ENCODE assay signal across 31 cellular contexts in the genomic region with DNA sequence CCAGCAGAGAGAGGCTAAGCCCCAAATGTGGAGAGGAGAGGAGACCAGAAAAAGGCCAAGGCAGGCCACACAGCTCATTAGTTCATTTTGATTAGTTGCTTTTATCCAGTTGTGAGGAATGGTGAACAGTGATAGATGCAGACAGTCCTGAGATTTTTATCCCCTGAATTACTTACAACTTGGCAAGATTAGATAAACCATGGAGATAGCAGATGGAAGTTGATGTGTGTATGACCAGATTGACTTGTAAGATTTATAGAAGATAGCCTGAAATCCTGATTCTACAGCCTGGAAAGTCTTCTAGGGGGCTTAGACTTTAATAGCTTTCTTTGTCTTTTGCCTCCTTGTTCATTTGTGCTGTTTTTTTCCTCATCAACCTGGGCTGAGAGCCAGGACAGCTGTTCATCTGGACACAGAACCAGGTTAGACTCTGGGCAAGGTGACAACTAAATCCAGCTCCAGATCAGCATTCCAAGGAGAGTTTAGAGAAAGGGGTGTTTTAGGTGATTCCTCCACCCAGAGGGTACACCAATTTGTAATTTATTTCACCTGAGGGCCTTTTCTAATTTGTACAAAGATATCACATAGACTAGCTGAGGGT.
DNase-seq lines count a peak whose midpoint lies in the region; ATAC-seq and TF ChIP-seq lines count a peak whose summit lies in the region.
"Had no signal": no experiment of that assay in that cellular context is flagged by ENCODE, and none has a peak within 500 bp of the region (broad histone marks: within the 10 kb centered on the region; RNA-seq: fewer than 3 reads in every experiment).

No MANE protein-coding gene starts in this region.

- ATAC-seq in Right ventricle myocardium inferior: peak; percentile 38
- peak; percentile 67 for ATAC-seq in left ventricle myocardium superior
- ATAC-seq in HG03442 (IDR thresholded peaks at IDR 0.05; ENCODE audit: unreplicated experiment): no peak
- ATAC-seq: activated CD8-positive, alpha-beta memory T cell treated with anti-CD3 and anti-CD28 coated beads, Interleukin-2, amount 10 ng/mL, durations not matched to agents 7 days and 5 days; activated T-cell treated with anti-CD3 and anti-CD28 coated beads, Interleukin-2, amount 50 U/mL, for 4 hours; CD8-positive, alpha-beta T cell; effector memory CD8-positive, alpha-beta T cell; HCT116; psoas muscle; stimulated activated effector memory CD8-positive, alpha-beta T cell treated with anti-CD3 and anti-CD28 coated beads, Interleukin-12 subunit alpha, Interleukin-12 subunit beta, amount 100 ng/mL, for 72 hours had no signal

- H3K27ac ChIP-seq in vagina: no peak overlapping the region
- H3K27ac ChIP-seq: psoas muscle, SJSA1, transverse colon had no signal

- H3K36me3 Mint-ChIP-seq in type B pancreatic cell: no peaks in the 10 kb centered on the region
- H3K36me3 Mint-ChIP-seq: activated CD8-positive, alpha-beta memory T cell treated with anti-CD3 and anti-CD28 coated beads, Interleukin-2, amount 10 ng/mL, durations not matched to agents 7 days and 5 days; CD8-positive, alpha-beta T cell; naive B cell; stimulated activated effector memory CD8-positive, alpha-beta T cell treated with anti-CD3 and anti-CD28 coated beads, Interleukin-12 subunit alpha, Interleukin-12 subunit beta, amount 100 ng/mL, for 72 hours had no signal

- peaks cover 25% of the 10 kb centered on the region for H3K4me1 Mint-ChIP-seq in type B pancreatic cell (ENCODE audit: unreplicated experiment)
- H3K4me1 Mint-ChIP-seq: activated B cell treated with CpG ODN at 0.5 μM for 24 hours; activated CD4-positive, alpha-beta T cell treated with anti-CD3 and anti-CD28 coated beads, Interleukin-2, amount 10 ng/mL, durations not matched to agents 7 days and 5 days; activated CD8-positive, alpha-beta memory T cell treated with anti-CD3 and anti-CD28 coated beads, Interleukin-2, amount 10 ng/mL, durations not matched to agents 7 days and 5 days; naive B cell; stimulated activated effector memory CD8-positive, alpha-beta T cell treated with anti-CD3 and anti-CD28 coated beads, Interleukin-12 subunit alpha, Interleukin-12 subunit beta, amount 100 ng/mL, for 72 hours had no signal

- in situ Hi-C loops in GM13977 (cut with MboI; ENCODE audit: low pct_unique_long_range_greater_than_20kb, low sequenced_read_pairs, unreplicated experiment): no loop called here

- no peaks in the 10 kb centered on the region for H3K36me3 ChIP-seq in vagina
- H3K36me3 ChIP-seq: ascending aorta, BE2C, SJSA1, transverse colon had no signal

- H3K4me3 ChIP-seq in vagina: no peak overlapping the region
- H3K4me3 ChIP-seq: ascending aorta, psoas muscle, SJSA1, transverse colon had no signal

- H3K27me3 ChIP-seq in vagina: no peaks in the 10 kb centered on the region
- H3K27me3 ChIP-seq: ascending aorta, BE2C, SJSA1, transverse colon had no signal

- H3K9me3 Mint-ChIP-seq in type B pancreatic cell: no peaks in the 10 kb centered on the region
- H3K9me3 Mint-ChIP-seq: activated B cell treated with CpG ODN at 0.5 μM for 24 hours had no signal

- TF ChIP-seq CTCF in type B pancreatic cell (conservative IDR thresholded peaks at IDR 0.05) (no peak), vagina (IDR thresholded peaks at IDR 0.05) (no peak), GM13977 (IDR thresholded peaks at IDR 0.05; ENCODE audit: extremely low read depth, insufficient read depth, missing control alignments) (no peak)

- TF ChIP-seq POLR2A in vagina (IDR thresholded peaks at IDR 0.05): no peak

- intact Hi-C loops in Right ventricle myocardium inferior (cut with DNase I): loop anchor here (10.0 kb wide), 1 partner anchor 88 kb away; no protein-coding TSS in a partner anchor
- intact Hi-C loops in cardiac septum (cut with DNase I): no loop called here
- intact Hi-C loops in left ventricle myocardium superior (cut with micrococcal nuclease): no loop called here
- intact Hi-C loops in vagina (cut with DNase I): no loop called here

- peak overlapping the region; percentile 76 for H3K27ac Mint-ChIP-seq in type B pancreatic cell
- H3K27ac Mint-ChIP-seq: activated B cell treated with CpG ODN at 0.5 μM for 24 hours; activated CD4-positive, alpha-beta T cell treated with anti-CD3 and anti-CD28 coated beads, Interleukin-2, amount 10 ng/mL, durations not matched to agents 7 days and 5 days; activated CD8-positive, alpha-beta memory T cell treated with anti-CD3 and anti-CD28 coated beads, Interleukin-2, amount 10 ng/mL, durations not matched to agents 7 days and 5 days; CD8-positive, alpha-beta T cell; effector memory CD8-positive, alpha-beta T cell; naive B cell; stimulated activated effector memory CD8-positive, alpha-beta T cell treated with anti-CD3 and anti-CD28 coated beads, Interleukin-12 subunit alpha, Interleukin-12 subunit beta, amount 100 ng/mL, for 72 hours had no signal

- H3K27me3 Mint-ChIP-seq in type B pancreatic cell: no peaks in the 10 kb centered on the region
- H3K27me3 Mint-ChIP-seq: activated B cell treated with CpG ODN at 0.5 μM for 24 hours; activated CD4-positive, alpha-beta T cell treated with anti-CD3 and anti-CD28 coated beads, Interleukin-2, amount 10 ng/mL, durations not matched to agents 7 days and 5 days; activated CD8-positive, alpha-beta memory T cell treated with anti-CD3 and anti-CD28 coated beads, Interleukin-2, amount 10 ng/mL, durations not matched to agents 7 days and 5 days; effector memory CD8-positive, alpha-beta T cell; naive B cell had no signal

- no peak overlapping the region for H3K4me3 Mint-ChIP-seq in type B pancreatic cell
- H3K4me3 Mint-ChIP-seq: activated B cell treated with CpG ODN at 0.5 μM for 24 hours; activated CD4-positive, alpha-beta T cell treated with anti-CD3 and anti-CD28 coated beads, Interleukin-2, amount 10 ng/mL, durations not matched to agents 7 days and 5 days; activated CD8-positive, alpha-beta memory T cell treated with anti-CD3 and anti-CD28 coated beads, Interleukin-2, amount 10 ng/mL, durations not matched to agents 7 days and 5 days; activated T-cell treated with anti-CD3 and anti-CD28 coated beads, Interleukin-2, amount 50 U/mL, for 4 hours; CD8-positive, alpha-beta T cell; effector memory CD8-positive, alpha-beta T cell; naive B cell; stimulated activated effector memory CD8-positive, alpha-beta T cell treated with anti-CD3 and anti-CD28 coated beads, Interleukin-12 subunit alpha, Interleukin-12 subunit beta, amount 100 ng/mL, for 72 hours had no signal

- H3K4me1 ChIP-seq in vagina: no peaks in the 10 kb centered on the region
- H3K4me1 ChIP-seq: BE2C, psoas muscle, SJSA1, transverse colon had no signal

- H3K9me3 ChIP-seq in vagina: no peaks in the 10 kb centered on the region
- H3K9me3 ChIP-seq: ascending aorta, BE2C, SJSA1, transverse colon had no signal

- DNase-seq in Right ventricle myocardium inferior (ENCODE audit: missing footprints): no peak
- DNase-seq in cardiac septum (ENCODE audit: low spot score): no peak
- peak; percentile 43 for DNase-seq in NCI-H446 treated with DMSO at 0.1 percent for 48 hours (lab: John Stamatoyannopoulos, UW)
- DNase-seq in left ventricle myocardium superior: peak; percentile 55
- DNase-seq in type B pancreatic cell (ENCODE audit: extremely low spot score, unreplicated experiment): no peak
- no peak for DNase-seq in vagina (ENCODE audit: extremely low spot score in 2 of 2)
- no peak for DNase-seq in GM13977 (ENCODE audit: low spot score)
- DNase-seq: activated B cell treated with CpG ODN at 0.5 μM for 24 hours; activated CD4-positive, alpha-beta T cell treated with anti-CD3 and anti-CD28 coated beads, Interleukin-2, amount 10 ng/mL, durations not matched to agents 7 days and 5 days; activated CD8-positive, alpha-beta memory T cell treated with anti-CD3 and anti-CD28 coated beads, Interleukin-2, amount 10 ng/mL, durations not matched to agents 7 days and 5 days; activated gamma-delta T cell treated with Interleukin-2 at 50 U/mL for 16 hours; activated T-cell treated with anti-CD3 and anti-CD28 coated beads, Interleukin-2, amount 50 U/mL, for 4 hours; BE2C; CD8-positive, alpha-beta T cell; central memory CD4-positive, alpha-beta T cell; effector memory CD8-positive, alpha-beta T cell; erythroblast; Kasumi-1; midbrain; MV-4-11; naive B cell; NCI-H187 treated with DMSO at 0.1 percent for 48 hours; nucleus accumbens; T-helper 1 cell; transverse colon had no signal

Comparison
In these comparisons a context has a peak if more than half of its experiments do, and no peak if none do; other contexts are left out.
1. DNase-seq: peak in NCI-H446 treated with DMSO at 0.1 percent for 48 hours (single experiment) and left ventricle myocardium superior (single experiment); none in Right ventricle myocardium inferior (single experiment), cardiac septum (single experiment), type B pancreatic cell (single experiment), vagina (0 of 2) and GM13977 (single experiment).